ENCODE assay signal across 8 cellular contexts in genomic region chr3:48439820-48440589, GRCh38. TPM values are rescaled to one million over a fixed set of nuclear protein-coding genes. Genes with fewer than 3 reads are reported as not detected.
A peak's percentile ranks its signal among the peaks of the same experiment; 100 is the strongest.
DNase-seq lines count a peak whose midpoint lies in the region; ATAC-seq and TF ChIP-seq lines count a peak whose summit lies in the region.

Gene CCDC51, minus strand, starts transcription at chr3:48440119. Its CDS starts 4,991 bp downstream, at chr3:48435128.
Gene TMA7, plus strand, starts transcription at chr3:48440257. Its CDS starts 40 bp downstream, at chr3:48440297.

- H3K4me3 Mint-ChIP-seq in activated naive CD8-positive, alpha-beta T cell = peak within 1 kb of the TSS; percentile 98

- ATAC-seq in HG02623 (IDR thresholded peaks at IDR 0.05; ENCODE audit: unreplicated experiment) = peak; percentile 94

- peak; percentile 98 for DNase-seq in GM10266 (ENCODE audit: extremely low spot score)
- peak; percentile 85 for DNase-seq in NCI-H1105 (lab: John Stamatoyannopoulos, UW)
- peak; percentile 98 for DNase-seq in SKM-1 treated with dmso at 0.1 percent for 144 hours (lab: John Stamatoyannopoulos, UW; ENCODE audit: unreplicated experiment)
- peak; percentile 66 for DNase-seq in glomerular endothelial cell (ENCODE audit: extremely low read depth, low read depth, low spot score)
- DNase-seq in occipital lobe (lab: John Stamatoyannopoulos, UW) = peak; percentile 97

- peaks cover 39% of the 10 kb centered on the region for H3K4me1 Mint-ChIP-seq in activated naive CD8-positive, alpha-beta T cell (ENCODE audit: low read depth)

- peak within 1 kb of the TSS; percentile 82 for H3K27ac ChIP-seq in temporal lobe (ENCODE audit: low read depth, low read length)

- no peaks in the 10 kb centered on the region for H3K9me3 Mint-ChIP-seq in activated naive CD8-positive, alpha-beta T cell (ENCODE audit: low read depth)

- H3K36me3 Mint-ChIP-seq in activated naive CD8-positive, alpha-beta T cell = no peaks in the 10 kb centered on the region

- H3K27me3 Mint-ChIP-seq in activated naive CD8-positive, alpha-beta T cell = no peaks in the 10 kb centered on the region

- H3K27ac Mint-ChIP-seq in activated naive CD8-positive, alpha-beta T cell = peak within 1 kb of the TSS; percentile 98

- no peak for TF ChIP-seq CTCF in GM10266 (IDR thresholded peaks at IDR 0.05; ENCODE audit: control insufficient read depth, insufficient read depth, low read depth, missing control alignments)

RNA-seq across cellular contexts. Expression of gene CCDC51, which starts in this region (rescaled TPM):
- total RNA-seq in glomerular endothelial cell (10.8 and 12.7 TPM in 2 replicates), occipital lobe (7.5 TPM), temporal lobe (7.4 TPM)

RNA-seq across cellular contexts. Expression of gene TMA7, which starts in this region (rescaled TPM):
- total RNA-seq in glomerular endothelial cell (390 and 429 TPM in 2 replicates), occipital lobe (61.3 TPM), temporal lobe (120 TPM)

Comparison
In these comparisons a context has a peak if more than half of its experiments do, and no peak if none do; other contexts are left out.
1. Peak in every context shown above with its lines: DNase-seq, ATAC-seq and H3K27ac ChIP-seq.